ENCODE assay signal across 15 cellular contexts in the genomic region with DNA sequence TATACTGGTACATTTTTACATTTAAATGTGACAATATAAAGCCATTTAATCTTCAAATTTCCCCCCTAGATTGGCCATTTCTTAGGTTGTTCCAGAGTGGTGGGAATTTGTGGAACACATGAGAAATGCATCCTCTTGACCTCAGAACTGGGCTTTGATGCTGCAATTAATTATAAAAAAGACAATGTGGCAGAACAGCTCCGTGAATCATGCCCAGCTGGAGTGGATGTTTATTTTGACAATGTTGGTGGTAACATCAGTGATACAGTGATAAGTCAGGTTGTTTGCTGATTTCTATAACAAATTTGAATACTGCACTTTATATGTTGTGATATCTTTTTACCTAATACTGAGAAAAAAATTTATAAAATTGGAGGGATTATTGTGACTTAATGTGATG.
"Had no signal": no experiment of that assay in that cellular context is flagged by ENCODE, and none has a peak within 500 bp of the region (broad histone marks: within the 10 kb centered on the region; RNA-seq: fewer than 3 reads in every experiment).

No MANE protein-coding gene starts in this region.

- H3K4me1 ChIP-seq: heart right ventricle, left ventricle myocardium inferior, upper lobe of right lung had no signal

- H3K4me3 ChIP-seq: heart right ventricle, left ventricle myocardium inferior, upper lobe of right lung had no signal

- DNase-seq: activated CD4-positive, alpha-beta T cell treated with anti-CD3 and anti-CD28 coated beads, Interleukin-2, amount 50 U/mL, for 1 hour; activated CD8-positive, alpha-beta memory T cell treated with anti-CD3 and anti-CD28 coated beads, Interleukin-2, amount 50 U/mL, for 4 hours; activated naive CD4-positive, alpha-beta T cell treated with anti-CD3 and anti-CD28 coated beads for 36 hours; activated naive CD8-positive, alpha-beta T cell treated with anti-CD3 and anti-CD28 coated beads, Interleukin-2, amount 50 U/mL, for 24 hours; activated T-cell treated with anti-CD3 and anti-CD28 coated beads, Interleukin-2, amount 50 U/mL, for 4 hours; aorta; cerebellar nuclear complex; endodermal cell; heart right ventricle; kidney glomerular epithelial cell; left ventricle myocardium inferior; mammary epithelial cell; stimulated activated naive CD4-positive, alpha-beta T cell; upper lobe of right lung had no signal

- H3K27me3 ChIP-seq: heart right ventricle, upper lobe of right lung had no signal

- H3K9me3 ChIP-seq: heart right ventricle, left ventricle myocardium inferior, upper lobe of right lung had no signal

- H3K27ac ChIP-seq: epithelial cell of prostate, heart right ventricle, left ventricle myocardium inferior, upper lobe of right lung had no signal
